Comparison of ENCODE assay signal across 18 cellular contexts in the genomic region with DNA sequence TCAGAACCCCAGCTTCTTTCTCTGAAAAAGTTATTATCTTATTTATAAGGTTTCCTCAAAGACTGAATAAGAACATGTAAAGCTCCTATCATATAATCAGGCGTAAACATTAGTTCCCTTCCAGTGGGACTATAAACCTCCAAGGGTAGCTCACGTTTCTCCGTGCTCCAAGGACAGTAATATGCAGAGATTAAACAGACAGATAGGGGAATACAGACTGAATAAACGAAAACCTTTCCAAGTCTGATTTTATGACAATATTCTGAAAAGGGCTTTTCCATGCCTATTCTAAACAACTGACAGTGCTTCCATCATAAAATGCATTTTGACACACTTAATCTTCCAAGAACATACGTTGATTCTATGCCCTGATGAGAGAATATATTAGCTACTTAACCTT. TPM values are rescaled to one million over a fixed set of nuclear protein-coding genes. Genes with fewer than 3 reads are reported as not detected.
DNase-seq lines count a peak whose midpoint lies in the region; ATAC-seq and TF ChIP-seq lines count a peak whose summit lies in the region.
"Had no signal": no experiment of that assay in that cellular context is flagged by ENCODE, and none has a peak within 500 bp of the region (broad histone marks: within the 10 kb centered on the region; RNA-seq: fewer than 3 reads in every experiment).

No MANE protein-coding gene starts in this region.

- H3K4me3 Mint-ChIP-seq in natural killer cell = peak overlapping the region; percentile 68
- no peak overlapping the region for H3K4me3 Mint-ChIP-seq in natural killer cell treated with Interleukin-12 subunit alpha and Interleukin-12 subunit beta and Interleukin-15 and Interleukin-18, amount 100 ng/mL, for 72 hours
- H3K4me3 Mint-ChIP-seq in stimulated activated naive CD8-positive, alpha-beta T cell treated with anti-CD3 and anti-CD28 coated beads, Interleukin-15, amount 100 ng/mL, for 72 hours = peak overlapping the region; percentile 46 to 66
- no peak overlapping the region for H3K4me3 Mint-ChIP-seq in HFFc6
- H3K4me3 Mint-ChIP-seq: H9 had no signal

- H3K4me3 ChIP-seq in OCI-LY7 (ENCODE audit: low read depth, low read length, poor library complexity, severe bottlenecking) = peak overlapping the region; percentile 52
- H3K4me3 ChIP-seq in effector memory CD4-positive, alpha-beta T cell (ENCODE audit: insufficient read depth, low read depth, low read length, poor library complexity, severe bottlenecking) = no peak overlapping the region
- H3K4me3 ChIP-seq: K562, prostate gland, SJCRH30, skin epidermis, testis had no signal

- no TSS peak for BruUV-seq in OCI-LY7 (replicated peaks; lab: Mats Ljungman, UMichigan)

- TF ChIP-seq CTCF in natural killer cell (IDR thresholded peaks at IDR 0.05) = no peak
- no peak for TF ChIP-seq CTCF in OCI-LY7 (conservative IDR thresholded peaks at IDR 0.05; ENCODE audit: low read length)
- TF ChIP-seq CTCF in HFFc6 (IDR thresholded peaks at IDR 0.05) = no peak

- H3K27me3 Mint-ChIP-seq in natural killer cell (ENCODE audit: low read depth in 2 of 2) (peaks cover 0 to 12% of the 10 kb centered on the region in 2 donors), HFFc6 (ENCODE audit: insufficient read depth) (no peaks in the 10 kb centered on the region; the same call in none of the 2 replicates)
- peaks cover 18 to 38% of the 10 kb centered on the region in 2 donors for H3K27me3 Mint-ChIP-seq in natural killer cell treated with Interleukin-12 subunit alpha and Interleukin-12 subunit beta and Interleukin-15 and Interleukin-18, amount 100 ng/mL, for 72 hours
- no peaks in the 10 kb centered on the region for H3K27me3 Mint-ChIP-seq in stimulated activated naive CD8-positive, alpha-beta T cell treated with anti-CD3 and anti-CD28 coated beads, Interleukin-15, amount 100 ng/mL, for 72 hours

- peaks cover 80% of the 10 kb centered on the region for H3K36me3 ChIP-seq in OCI-LY7 (ENCODE audit: insufficient read depth, low read length)
- H3K36me3 ChIP-seq in effector memory CD4-positive, alpha-beta T cell (ENCODE audit: control insufficient read depth, insufficient read depth, low read length) = no peaks in the 10 kb centered on the region
- H3K36me3 ChIP-seq: prostate gland, SJCRH30 had no signal

- POLR2A ChIA-PET in OCI-LY7 (lab: Charles Lee) = interaction anchor here (0.6 to 2.9 kb wide), 16 partner anchors 8 to 116 kb away, joined by 3 to 25 read pairs (median 4); no protein-coding TSS in a partner anchor

- H3K4me1 Mint-ChIP-seq in natural killer cell (peaks cover 17 to 30% of the 10 kb centered on the region in 2 donors), HFFc6 (ENCODE audit: low read depth) (no peaks in the 10 kb centered on the region)
- H3K4me1 Mint-ChIP-seq in natural killer cell treated with Interleukin-12 subunit alpha and Interleukin-12 subunit beta and Interleukin-15 and Interleukin-18, amount 100 ng/mL, for 72 hours (ENCODE audit: low read depth in 2 of 2) = peaks cover 24 to 30% of the 10 kb centered on the region in 2 donors
- H3K4me1 Mint-ChIP-seq in stimulated activated naive CD8-positive, alpha-beta T cell treated with anti-CD3 and anti-CD28 coated beads, Interleukin-15, amount 100 ng/mL, for 72 hours = peaks cover 90% of the 10 kb centered on the region

- H3K9me2 ChIP-seq in OCI-LY7 (ENCODE audit: insufficient read depth, low read length) = no peaks in the 10 kb centered on the region

- H3K27me3 ChIP-seq in effector memory CD4-positive, alpha-beta T cell (replicated peaks; ENCODE audit: control insufficient read depth, insufficient read depth, low read length, poor library complexity, severe bottlenecking) = no peaks in the 10 kb centered on the region
- H3K27me3 ChIP-seq: SJCRH30, testis had no signal

- peak overlapping the region; percentile 79 for H3K27ac ChIP-seq in OCI-LY7 (ENCODE audit: low read depth, low read length, poor library complexity, severe bottlenecking)
- H3K27ac ChIP-seq in effector memory CD4-positive, alpha-beta T cell (ENCODE audit: insufficient read depth, low read length, poor library complexity, severe bottlenecking) = peak overlapping the region; percentile 79
- H3K27ac ChIP-seq: prostate gland, SJCRH30, testis had no signal

- peaks cover 9% of the 10 kb centered on the region for H3K36me3 Mint-ChIP-seq in natural killer cell
- peaks cover 14% of the 10 kb centered on the region for H3K36me3 Mint-ChIP-seq in natural killer cell treated with Interleukin-12 subunit alpha and Interleukin-12 subunit beta and Interleukin-15 and Interleukin-18, amount 100 ng/mL, for 72 hours
- no peaks in the 10 kb centered on the region for H3K36me3 Mint-ChIP-seq in HFFc6 (ENCODE audit: low read depth)

- intact Hi-C loops in natural killer cell (cut with micrococcal nuclease) = loop anchor here (1.0 to 5.0 kb wide), 4 partner anchors 10 to 97 kb away; a partner anchor contains a TSS
- intact Hi-C loops in OCI-LY7 (cut with micrococcal nuclease; ENCODE audit: unreplicated experiment) = loop anchor here (1.0 to 5.0 kb wide), 2 partner anchors 23 to 87 kb away; no protein-coding TSS in a partner anchor

- CTCF ChIA-PET in OCI-LY7 (lab: Charles Lee; ENCODE audit: unreplicated experiment) = interaction anchor here (0.5 to 1.3 kb wide), 4 partner anchors 10 to 200 kb away, joined by 3 to 7 read pairs (median 4); no protein-coding TSS in a partner anchor

- H3K9me3 ChIP-seq in OCI-LY7 (ENCODE audit: low read length) = peaks cover 17% of the 10 kb centered on the region; the same call in 1 of the 2 replicates
- no peaks in the 10 kb centered on the region for H3K9me3 ChIP-seq in effector memory CD4-positive, alpha-beta T cell (ENCODE audit: control insufficient read depth, low read length)
- H3K9me3 ChIP-seq: prostate gland, SJCRH30, testis had no signal

- H3K27ac Mint-ChIP-seq in natural killer cell (peak overlapping the region; percentile 77 to 87), HFFc6 (no peak overlapping the region)
- peak overlapping the region in 1 of 2 donors; percentile 30 for H3K27ac Mint-ChIP-seq in natural killer cell treated with Interleukin-12 subunit alpha and Interleukin-12 subunit beta and Interleukin-15 and Interleukin-18, amount 100 ng/mL, for 72 hours
- peak overlapping the region; percentile 91 to 95 for H3K27ac Mint-ChIP-seq in stimulated activated naive CD8-positive, alpha-beta T cell treated with anti-CD3 and anti-CD28 coated beads, Interleukin-15, amount 100 ng/mL, for 72 hours

- no peaks in the 10 kb centered on the region for H4K20me1 ChIP-seq in OCI-LY7 (ENCODE audit: insufficient read depth, low read length)

- H3K4me1 ChIP-seq in OCI-LY7 (ENCODE audit: insufficient read depth, low read length, poor library complexity, severe bottlenecking) = peaks cover 87% of the 10 kb centered on the region
- H3K4me1 ChIP-seq in effector memory CD4-positive, alpha-beta T cell (ENCODE audit: control insufficient read depth, insufficient read depth, low read length, poor library complexity, severe bottlenecking) = peaks cover 27% of the 10 kb centered on the region
- H3K4me1 ChIP-seq: SJCRH30, testis had no signal

- H3K9me3 Mint-ChIP-seq in natural killer cell (no peaks in the 10 kb centered on the region), HFFc6 (no peaks in the 10 kb centered on the region)
- no peaks in the 10 kb centered on the region for H3K9me3 Mint-ChIP-seq in natural killer cell treated with Interleukin-12 subunit alpha and Interleukin-12 subunit beta and Interleukin-15 and Interleukin-18, amount 100 ng/mL, for 72 hours
- no peaks in the 10 kb centered on the region for H3K9me3 Mint-ChIP-seq in stimulated activated naive CD8-positive, alpha-beta T cell treated with anti-CD3 and anti-CD28 coated beads, Interleukin-15, amount 100 ng/mL, for 72 hours

- no peak overlapping the region for H2AFZ ChIP-seq in OCI-LY7 (ENCODE audit: low read length)

- peaks cover 100% of the 10 kb centered on the region for H3K79me2 ChIP-seq in OCI-LY7 (ENCODE audit: insufficient read depth, low read depth, low read length)

- no peak for DNase-seq in natural killer cell
- DNase-seq in natural killer cell treated with Interleukin-12 subunit alpha and Interleukin-12 subunit beta and Interleukin-15 and Interleukin-18, amount 100 ng/mL, for 72 hours (ENCODE audit: low spot score) = no peak
- no peak for DNase-seq in OCI-LY7 (ENCODE audit: low spot score)
- DNase-seq in effector memory CD4-positive, alpha-beta T cell = no peak
- no peak for DNase-seq in stimulated activated naive CD8-positive, alpha-beta T cell treated with anti-CD3 and anti-CD28 coated beads, Interleukin-15, amount 100 ng/mL, for 72 hours
- DNase-seq in HFFc6 = no peak
- DNase-seq in NK-92 (lab: John Stamatoyannopoulos, UW; ENCODE audit: unreplicated experiment) = no peak
- DNase-seq in NOMO-1 (lab: John Stamatoyannopoulos, UW; ENCODE audit: unreplicated experiment in 2 of 2) = no peak
- DNase-seq: H9, NCI-H1048, NCI-H2081, NCI-H526 treated with DMSO at 0.1 percent for 48 hours, SJCRH30, T1000, testis had no signal

- no peak for ATAC-seq in natural killer cell
- ATAC-seq in natural killer cell treated with Interleukin-12 subunit alpha and Interleukin-12 subunit beta and Interleukin-15 and Interleukin-18, amount 100 ng/mL, for 72 hours = no peak
- ATAC-seq in stimulated activated naive CD8-positive, alpha-beta T cell treated with anti-CD3 and anti-CD28 coated beads, Interleukin-15, amount 100 ng/mL, for 72 hours = no peak
- ATAC-seq: K562 had no signal

- peak overlapping the region; percentile 81 for H3K4me2 ChIP-seq in OCI-LY7 (ENCODE audit: low read length)

RNA-seq across cellular contexts. Expression of a gene that starts 22.8 kb away (rescaled TPM):
- total RNA-seq in natural killer cell (10 to 100 TPM; 32.1 to 37.8 (median 32.7) TPM), OCI-LY7 (2022) (163 and 265 TPM in 2 replicates)
- 1 to 10 TPM; 3.1 to 5.8 TPM for total RNA-seq in natural killer cell treated with Interleukin-12 subunit alpha and Interleukin-12 subunit beta and Interleukin-15 and Interleukin-18, amount 100 ng/mL, for 72 hours
- 92.0 and 95.7 TPM in 2 replicates for total RNA-seq in OCI-LY7 (2014; rRNA removed; shearing (Covaris generic))
- not detected for total RNA-seq in HFFc6 (2021; fragmentation: NEBNext Ultra II Directional; extraction: Animal tissue kit (Norgen Biotek cat#: 25700))

Comparison
In these comparisons a context has a peak if more than half of its experiments do, and no peak if none do; other contexts are left out.
1. H3K4me3 Mint-ChIP-seq: peak in natural killer cell (single experiment) and stimulated activated naive CD8-positive, alpha-beta T cell treated with anti-CD3 and anti-CD28 coated beads, Interleukin-15, amount 100 ng/mL, for 72 hours (2 of 2); none in natural killer cell treated with Interleukin-12 subunit alpha and Interleukin-12 subunit beta and Interleukin-15 and Interleukin-18, amount 100 ng/mL, for 72 hours (single experiment) and HFFc6 (single experiment).
2. RNA of a gene that starts 22.8 kb away (total RNA-seq): 92.0 to 265 TPM in OCI-LY7 and 32.1 to 37.8 TPM in natural killer cell; 3.1 to 5.8 TPM in natural killer cell treated with Interleukin-12 subunit alpha and Interleukin-12 subunit beta and Interleukin-15 and Interleukin-18, amount 100 ng/mL, for 72 hours and not detected in HFFc6; every median in the first group is over 4 times any median in the second.